ENCODE assay signal across 22 cellular contexts in genomic region chr17:19905514-19905913, GRCh38. TPM values are rescaled to one million over a fixed set of nuclear protein-coding genes. Genes with fewer than 3 reads are reported as not detected.
DNase-seq lines count a peak whose midpoint lies in the region; ATAC-seq and TF ChIP-seq lines count a peak whose summit lies in the region.
"Had no signal": no experiment of that assay in that cellular context is flagged by ENCODE, and none has a peak within 500 bp of the region (broad histone marks: within the 10 kb centered on the region; RNA-seq: fewer than 3 reads in every experiment).

No MANE protein-coding gene starts in this region.

- POLR2A ChIA-PET in RWPE1 (lab: Yijun Ruan, JAX; ENCODE audit: low non-redundant PET): no interaction called here

- H3K36me3 Mint-ChIP-seq in neural crest cell (ENCODE audit: low read depth): peaks cover 13% of the 10 kb centered on the region
- peaks cover 51% of the 10 kb centered on the region for H3K36me3 Mint-ChIP-seq in activated CD8-positive, alpha-beta memory T cell treated with anti-CD3 and anti-CD28 coated beads, Interleukin-2, amount 10 ng/mL, durations not matched to agents 7 days and 5 days

- peak; percentile 29 for DNase-seq in DMS53 (lab: John Stamatoyannopoulos, UW)
- DNase-seq in DMS53 treated with DMSO at 0.1 percent for 48 hours (lab: John Stamatoyannopoulos, UW; ENCODE audit: unreplicated experiment): no peak
- DNase-seq in NCI-H1436 (lab: John Stamatoyannopoulos, UW): peak; percentile 31
- DNase-seq in dermis blood vessel endothelial cell: peak; percentile 40
- no peak for DNase-seq in neural crest cell (ENCODE audit: low read depth, low spot score)
- DNase-seq in RWPE1 (ENCODE audit: low spot score): no peak
- DNase-seq in activated CD8-positive, alpha-beta memory T cell treated with anti-CD3 and anti-CD28 coated beads, Interleukin-2, amount 10 ng/mL, durations not matched to agents 7 days and 5 days: no peak
- DNase-seq in effector CD4-positive, alpha-beta T cell: no peak
- DNase-seq: activated B cell treated with CpG ODN at 0.5 μM for 24 hours; activated CD8-positive, alpha-beta T cell treated with anti-CD3 and anti-CD28 coated beads, Interleukin-2, amount 10 ng/mL, durations not matched to agents 7 days and 5 days; activated naive CD4-positive, alpha-beta T cell treated with anti-CD3 and anti-CD28 coated beads, Interleukin-2, amount 10 ng/mL, durations not matched to agents 7 days and 5 days; activated T-cell treated with anti-CD3 and anti-CD28 coated beads, Interleukin-2, amount 50 U/mL, for 48 hours; effector memory CD8-positive, alpha-beta T cell; glutamatergic neuron; NCI-H187 treated with DMSO at 0.1 percent for 48 hours; RPMI8226; stimulated activated CD4-positive, alpha-beta T cell treated with anti-CD3 and anti-CD28 coated beads, Interleukin-4, amount 100 ng/mL, for 4 hours had no signal

- TF ChIP-seq CTCF in neural crest cell (conservative IDR thresholded peaks at IDR 0.05) (no peak), RWPE1 (conservative IDR thresholded peaks at IDR 0.05; ENCODE audit: low read depth) (no peak)

- no peak overlapping the region for H3K4me3 Mint-ChIP-seq in neural crest cell
- no peak overlapping the region for H3K4me3 Mint-ChIP-seq in activated CD8-positive, alpha-beta memory T cell treated with anti-CD3 and anti-CD28 coated beads, Interleukin-2, amount 10 ng/mL, durations not matched to agents 7 days and 5 days
- H3K4me3 Mint-ChIP-seq: activated B cell treated with CpG ODN at 0.5 μM for 24 hours; activated CD8-positive, alpha-beta T cell treated with anti-CD3 and anti-CD28 coated beads, Interleukin-2, amount 10 ng/mL, durations not matched to agents 7 days and 5 days; activated naive CD4-positive, alpha-beta T cell treated with anti-CD3 and anti-CD28 coated beads, Interleukin-2, amount 10 ng/mL, durations not matched to agents 7 days and 5 days; effector memory CD8-positive, alpha-beta T cell; T-helper 2 cell treated with Interferon-gamma antibody and Interleukin-4, amounts not matched to agents 5 μg/mL and 100 μg/mL, for 36 hours had no signal

- no peaks in the 10 kb centered on the region for H3K27me3 Mint-ChIP-seq in neural crest cell (ENCODE audit: low read depth)
- H3K27me3 Mint-ChIP-seq in activated CD8-positive, alpha-beta memory T cell treated with anti-CD3 and anti-CD28 coated beads, Interleukin-2, amount 10 ng/mL, durations not matched to agents 7 days and 5 days: no peaks in the 10 kb centered on the region
- H3K27me3 Mint-ChIP-seq: activated B cell treated with CpG ODN at 0.5 μM for 24 hours; activated naive CD4-positive, alpha-beta T cell treated with anti-CD3 and anti-CD28 coated beads, Interleukin-2, amount 10 ng/mL, durations not matched to agents 7 days and 5 days; effector memory CD8-positive, alpha-beta T cell had no signal

- H3K27ac Mint-ChIP-seq in neural crest cell (ENCODE audit: unreplicated experiment): peak overlapping the region; percentile 10
- H3K27ac Mint-ChIP-seq in activated CD8-positive, alpha-beta memory T cell treated with anti-CD3 and anti-CD28 coated beads, Interleukin-2, amount 10 ng/mL, durations not matched to agents 7 days and 5 days: no peak overlapping the region
- H3K27ac Mint-ChIP-seq: activated B cell treated with CpG ODN at 0.5 μM for 24 hours; activated CD8-positive, alpha-beta T cell treated with anti-CD3 and anti-CD28 coated beads, Interleukin-2, amount 10 ng/mL, durations not matched to agents 7 days and 5 days; activated naive CD4-positive, alpha-beta T cell treated with anti-CD3 and anti-CD28 coated beads, Interleukin-2, amount 10 ng/mL, durations not matched to agents 7 days and 5 days; effector memory CD8-positive, alpha-beta T cell; T-helper 2 cell treated with Interferon-gamma antibody and Interleukin-4, amounts not matched to agents 5 μg/mL and 100 μg/mL, for 36 hours had no signal

- H3K4me1 Mint-ChIP-seq in neural crest cell: no peaks in the 10 kb centered on the region
- no peaks in the 10 kb centered on the region for H3K4me1 Mint-ChIP-seq in activated CD8-positive, alpha-beta memory T cell treated with anti-CD3 and anti-CD28 coated beads, Interleukin-2, amount 10 ng/mL, durations not matched to agents 7 days and 5 days
- H3K4me1 Mint-ChIP-seq: activated B cell treated with CpG ODN at 0.5 μM for 24 hours; activated naive CD4-positive, alpha-beta T cell treated with anti-CD3 and anti-CD28 coated beads, Interleukin-2, amount 10 ng/mL, durations not matched to agents 7 days and 5 days had no signal

- H3K27ac ChIP-seq in RWPE1: no peak overlapping the region
- H3K27ac ChIP-seq: 22Rv1, psoas muscle had no signal

- no peaks in the 10 kb centered on the region for H3K9me3 Mint-ChIP-seq in neural crest cell
- no peaks in the 10 kb centered on the region for H3K9me3 Mint-ChIP-seq in activated CD8-positive, alpha-beta memory T cell treated with anti-CD3 and anti-CD28 coated beads, Interleukin-2, amount 10 ng/mL, durations not matched to agents 7 days and 5 days (ENCODE audit: low read depth)
- H3K9me3 Mint-ChIP-seq: activated B cell treated with CpG ODN at 0.5 μM for 24 hours; activated naive CD4-positive, alpha-beta T cell treated with anti-CD3 and anti-CD28 coated beads, Interleukin-2, amount 10 ng/mL, durations not matched to agents 7 days and 5 days; effector memory CD8-positive, alpha-beta T cell; T-helper 2 cell treated with Interferon-gamma antibody and Interleukin-4, amounts not matched to agents 5 μg/mL and 100 μg/mL, for 36 hours had no signal

- CTCF ChIA-PET in RWPE1 (lab: Yijun Ruan, JAX): interaction anchor here (0.5 kb wide), 1 partner anchor 276 kb away, joined by 3 read pairs; no protein-coding TSS in a partner anchor
- CTCF ChIA-PET in activated CD8-positive, alpha-beta memory T cell treated with anti-CD3 and anti-CD28 coated beads, Interleukin-2, amount 10 ng/mL, durations not matched to agents 7 days and 5 days (lab: Charles Lee): no interaction called here

- ATAC-seq in activated CD8-positive, alpha-beta memory T cell treated with anti-CD3 and anti-CD28 coated beads, Interleukin-2, amount 10 ng/mL, durations not matched to agents 7 days and 5 days: no peak
- ATAC-seq: activated CD8-positive, alpha-beta T cell treated with anti-CD3 and anti-CD28 coated beads, Interleukin-2, amount 10 ng/mL, durations not matched to agents 7 days and 5 days; effector memory CD8-positive, alpha-beta T cell; left colon; SK-N-SH treated with all-trans-retinoic acid at 6 μM for 48 hours had no signal

RNA-seq across cellular contexts. Expression of gene ULK2, which starts 37.8 kb away (rescaled TPM):
- 13.6 and 18.4 TPM in 2 replicates for total RNA-seq in dermis blood vessel endothelial cell
- total RNA-seq in neural crest cell: 30.6 and 30.7 TPM in 2 replicates
- total RNA-seq in activated CD8-positive, alpha-beta memory T cell treated with anti-CD3 and anti-CD28 coated beads, Interleukin-2, amount 10 ng/mL, durations not matched to agents 7 days and 5 days: 10 to 100 TPM in 1 of 2 experiments, 1 to 10 TPM in 1; 5.3 to 11.2 TPM

Comparison
In these comparisons a context has a peak if more than half of its experiments do, and no peak if none do; other contexts are left out.
1. DNase-seq: peak in DMS53 (single experiment), NCI-H1436 (single experiment) and dermis blood vessel endothelial cell (single experiment); none in DMS53 treated with DMSO at 0.1 percent for 48 hours (single experiment), neural crest cell (single experiment), RWPE1 (single experiment), activated CD8-positive, alpha-beta memory T cell treated with anti-CD3 and anti-CD28 coated beads, Interleukin-2, amount 10 ng/mL, durations not matched to agents 7 days and 5 days (single experiment) and effector CD4-positive, alpha-beta T cell (single experiment).